9 cellular contexts compared by ENCODE assay signal in genomic region chr1:174005032-174005431, GRCh38. TPM values are rescaled to one million over a fixed set of nuclear protein-coding genes. Genes with fewer than 3 reads are reported as not detected.
DNase-seq lines count a peak whose midpoint lies in the region; ATAC-seq lines count a peak whose summit lies in the region.
"Had no signal": no experiment of that assay in that cellular context is flagged by ENCODE, and none has a peak within 500 bp of the region (broad histone marks: within the 10 kb centered on the region; RNA-seq: fewer than 3 reads in every experiment).

No MANE protein-coding gene starts in this region.

- DNase-seq in NCI-H187 treated with DMSO at 0.1 percent for 48 hours (lab: John Stamatoyannopoulos, UW) (peak; percentile 77), myocyte (ENCODE audit: low read depth) (peak; percentile 54), head of caudate nucleus (no peak), posterior cingulate gyrus (no peak), HAP-1 (ENCODE audit: low spot score in 2 of 2) (no peak)
- DNase-seq in stimulated activated CD4-positive, alpha-beta T cell treated with anti-CD3 and anti-CD28 coated beads, Interleukin-4, amount 100 ng/mL, for 1 hour, result no peak
- DNase-seq: endodermal cell had no signal

- ATAC-seq in GM18511 (IDR thresholded peaks at IDR 0.05; ENCODE audit: unreplicated experiment), result peak; percentile 97
- peak; percentile 71 for ATAC-seq in HG02588 (IDR thresholded peaks at IDR 0.05; ENCODE audit: unreplicated experiment)

- no peaks in the 10 kb centered on the region for H3K9me3 ChIP-seq in HAP-1

- intact Hi-C loops in head of caudate nucleus (cut with DNase I) (no loop called here), posterior cingulate gyrus (cut with DNase I) (no loop called here)

- no peak overlapping the region for H3K4me3 ChIP-seq in HAP-1

- H3K27me3 ChIP-seq in HAP-1 (ENCODE audit: low read depth), result no peaks in the 10 kb centered on the region

- in situ Hi-C loops in HAP-1 (cut with MboI; ENCODE audit: low sequenced_read_pairs), result no loop called here

- peaks cover 13% of the 10 kb centered on the region for H3K4me1 ChIP-seq in HAP-1

- H3K36me3 ChIP-seq in HAP-1 (replicated peaks), result no peaks in the 10 kb centered on the region; the same call in 1 of the 2 replicates

RNA-seq across cellular contexts. Expression of gene RC3H1, which starts 17.1 kb away (rescaled TPM):
- 19.7 and 25.6 TPM in 2 replicates for total RNA-seq in myocyte
- 3.9 TPM for polyA plus RNA-seq in myocyte (2012)

Comparison
In these comparisons a context has a peak if more than half of its experiments do, and no peak if none do; other contexts are left out.
1. DNase-seq: peak in NCI-H187 treated with DMSO at 0.1 percent for 48 hours (single experiment) and myocyte (single experiment); none in head of caudate nucleus (0 of 42), posterior cingulate gyrus (0 of 10), HAP-1 (0 of 2) and stimulated activated CD4-positive, alpha-beta T cell treated with anti-CD3 and anti-CD28 coated beads, Interleukin-4, amount 100 ng/mL, for 1 hour (single experiment).